ENCODE assay signal across 16 cellular contexts in the genomic region with DNA sequence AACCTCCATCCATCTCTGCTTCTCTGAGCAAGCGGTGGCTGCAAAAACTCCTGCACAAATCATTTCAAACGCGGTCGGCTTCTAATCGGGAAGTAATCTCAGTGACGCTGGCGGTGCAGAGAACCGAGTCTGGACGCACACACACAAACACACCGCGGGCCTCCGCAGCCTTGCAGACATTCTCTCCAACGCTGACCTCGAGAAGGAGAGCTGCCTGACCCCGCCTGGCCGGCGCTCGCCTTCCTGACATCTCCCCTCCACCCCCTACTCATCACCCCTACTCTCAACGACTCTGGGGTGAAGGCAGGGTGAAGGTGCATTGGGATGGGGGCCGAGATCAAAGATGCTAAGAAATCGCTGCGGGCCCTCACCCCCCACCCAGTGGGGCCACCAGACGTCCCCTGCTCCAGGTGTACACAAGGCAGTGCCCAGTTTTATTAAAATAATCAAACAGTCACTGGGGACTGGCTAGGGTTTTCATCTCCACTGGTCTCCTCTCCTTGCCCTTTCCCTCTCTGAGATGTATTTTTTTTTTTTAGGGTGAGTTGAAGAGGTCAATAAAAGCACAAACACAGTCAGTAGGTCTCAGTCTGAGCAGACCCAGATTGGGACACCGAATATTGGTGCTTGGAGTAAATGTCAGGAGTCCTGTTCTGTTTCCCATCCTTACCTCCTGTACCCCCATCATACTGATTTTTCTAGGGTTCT. TPM values are rescaled to one million over a fixed set of nuclear protein-coding genes. Genes with fewer than 3 reads are reported as not detected.
DNase-seq lines count a peak whose midpoint lies in the region; ATAC-seq and TF ChIP-seq lines count a peak whose summit lies in the region.
"Had no signal": no experiment of that assay in that cellular context is flagged by ENCODE, and none has a peak within 500 bp of the region (broad histone marks: within the 10 kb centered on the region; RNA-seq: fewer than 3 reads in every experiment).

No MANE protein-coding gene starts in this region.

- H3K27me3 ChIP-seq in right cardiac atrium (ENCODE audit: control insufficient read depth, insufficient read depth) (no peaks in the 10 kb centered on the region), upper lobe of right lung (peaks cover 90% of the 10 kb centered on the region)

- no TSS peak for BruUV-seq in Calu3 (replicated peaks; lab: Mats Ljungman, UMichigan)

- H3K36me3 ChIP-seq in upper lobe of right lung, result no peaks in the 10 kb centered on the region
- H3K36me3 ChIP-seq in mucosa of descending colon (ENCODE audit: low read depth), result no peaks in the 10 kb centered on the region
- H3K36me3 ChIP-seq: pancreas had no signal

- no peak overlapping the region for H3K4me3 Mint-ChIP-seq in activated T-helper 1 cell treated with anti-CD3 and anti-CD28 coated beads, Interleukin-12 subunit alpha, Interleukin-12 subunit beta, Interleukin-2, Interleukin-4 antibody, amounts not matched to agents 30 ng/mL and 10 ng/mL and 1 ng/mL, durations not matched to agents 14 hours and 24 hours and 36 hours
- H3K4me3 Mint-ChIP-seq in Calu3 (ENCODE audit: low read depth, unreplicated experiment), result no peak overlapping the region
- H3K4me3 Mint-ChIP-seq: activated B cell treated with CpG ODN at 0.5 μM for 24 hours had no signal

- H3K27ac Mint-ChIP-seq in activated T-helper 1 cell treated with anti-CD3 and anti-CD28 coated beads, Interleukin-12 subunit alpha, Interleukin-12 subunit beta, Interleukin-2, Interleukin-4 antibody, amounts not matched to agents 30 ng/mL and 10 ng/mL and 1 ng/mL, durations not matched to agents 14 hours and 24 hours and 36 hours, result peak overlapping the region; percentile 38
- no peak overlapping the region for H3K27ac Mint-ChIP-seq in Calu3 (ENCODE audit: unreplicated experiment)
- H3K27ac Mint-ChIP-seq: activated B cell treated with CpG ODN at 0.5 μM for 24 hours had no signal

- intact Hi-C loops in Right ventricle myocardium inferior (cut with DNase I) (loop anchor here (5.0 kb wide), 3 partner anchors 39 to 234 kb away; no protein-coding TSS in a partner anchor), left ventricle myocardium superior (cut with micrococcal nuclease) (no loop called here), right cardiac atrium (cut with DNase I) (loop anchor here in 2 of 4 donors (5.0 kb wide), 1 partner anchor 36 kb away; no protein-coding TSS in a partner anchor), upper lobe of right lung (cut with DNase I) (no loop called here), mucosa of descending colon (cut with DNase I, micrococcal nuclease) (no loop called here), Calu3 (cut with micrococcal nuclease; ENCODE audit: unreplicated experiment) (no loop called here)
- intact Hi-C loops in activated T-helper 1 cell treated with anti-CD3 and anti-CD28 coated beads, Interleukin-12 subunit alpha, Interleukin-12 subunit beta, Interleukin-2, Interleukin-4 antibody, amounts not matched to agents 30 ng/mL and 10 ng/mL and 1 ng/mL, durations not matched to agents 14 hours and 24 hours and 36 hours (cut with micrococcal nuclease), result loop anchor here (2.0 to 5.0 kb wide), 3 partner anchors 34 to 929 kb away; partner anchors contain the start of gene TBX3

- H3K27me3 Mint-ChIP-seq in activated T-helper 1 cell treated with anti-CD3 and anti-CD28 coated beads, Interleukin-12 subunit alpha, Interleukin-12 subunit beta, Interleukin-2, Interleukin-4 antibody, amounts not matched to agents 30 ng/mL and 10 ng/mL and 1 ng/mL, durations not matched to agents 14 hours and 24 hours and 36 hours (ENCODE audit: insufficient read depth), result peaks cover 92% of the 10 kb centered on the region
- peaks cover 20% of the 10 kb centered on the region for H3K27me3 Mint-ChIP-seq in Calu3 (ENCODE audit: unreplicated experiment)

- 11% methylated on average over 24 of the region's 24 CpGs for WGBS in right cardiac atrium

- CTCF ChIA-PET in Calu3 (lab: Charles Lee), result no interaction called here

- H3K4me1 Mint-ChIP-seq in activated T-helper 1 cell treated with anti-CD3 and anti-CD28 coated beads, Interleukin-12 subunit alpha, Interleukin-12 subunit beta, Interleukin-2, Interleukin-4 antibody, amounts not matched to agents 30 ng/mL and 10 ng/mL and 1 ng/mL, durations not matched to agents 14 hours and 24 hours and 36 hours (ENCODE audit: low read depth), result peaks cover 9% of the 10 kb centered on the region
- H3K4me1 Mint-ChIP-seq in Calu3 (ENCODE audit: low read depth, unreplicated experiment), result no peaks in the 10 kb centered on the region

- ATAC-seq in Right ventricle myocardium inferior, result no peak
- no peak for ATAC-seq in left ventricle myocardium superior
- ATAC-seq in right cardiac atrium, result no peak
- ATAC-seq in upper lobe of right lung, result no peak
- ATAC-seq in mucosa of descending colon, result no peak
- no peak for ATAC-seq in HG03280 (IDR thresholded peaks at IDR 0.05; ENCODE audit: unreplicated experiment)
- ATAC-seq: pancreas, SK-N-SH treated with all-trans-retinoic acid at 6 μM for 48 hours had no signal

- TF ChIP-seq CTCF in upper lobe of right lung (IDR thresholded peaks at IDR 0.05) (no peak), mucosa of descending colon (IDR thresholded peaks at IDR 0.05) (no peak), Calu3 (IDR thresholded peaks at IDR 0.05; ENCODE audit: unreplicated experiment) (no peak)

- H3K36me3 Mint-ChIP-seq in activated T-helper 1 cell treated with anti-CD3 and anti-CD28 coated beads, Interleukin-12 subunit alpha, Interleukin-12 subunit beta, Interleukin-2, Interleukin-4 antibody, amounts not matched to agents 30 ng/mL and 10 ng/mL and 1 ng/mL, durations not matched to agents 14 hours and 24 hours and 36 hours (ENCODE audit: low read depth), result peaks cover 3% of the 10 kb centered on the region
- H3K36me3 Mint-ChIP-seq in Calu3 (ENCODE audit: insufficient read depth, unreplicated experiment), result peaks cover 3% of the 10 kb centered on the region

- H3K4me1 ChIP-seq in right cardiac atrium (ENCODE audit: control insufficient read depth, insufficient read depth, low read length) (no peaks in the 10 kb centered on the region), upper lobe of right lung (no peaks in the 10 kb centered on the region), mucosa of descending colon (ENCODE audit: low read depth) (no peaks in the 10 kb centered on the region)
- H3K4me1 ChIP-seq: pancreas had no signal

- peak; percentile 68 for DNase-seq in Right ventricle myocardium inferior (ENCODE audit: missing footprints)
- no peak for DNase-seq in left ventricle myocardium superior
- DNase-seq in activated T-helper 1 cell treated with anti-CD3 and anti-CD28 coated beads, Interleukin-12 subunit alpha, Interleukin-12 subunit beta, Interleukin-2, Interleukin-4 antibody, amounts not matched to agents 30 ng/mL and 10 ng/mL and 1 ng/mL, durations not matched to agents 14 hours and 24 hours and 36 hours (ENCODE audit: low spot score), result no peak
- DNase-seq in right cardiac atrium, result peak in 1 of 3 donors; percentile 59
- no peak for DNase-seq in upper lobe of right lung
- no peak for DNase-seq in mucosa of descending colon
- no peak for DNase-seq in Calu3
- DNase-seq: activated B cell treated with CpG ODN at 0.5 μM for 24 hours, AML-193, cortex of kidney, NCI-H226, pancreas had no signal

- H3K27ac ChIP-seq in right cardiac atrium (ENCODE audit: low read length) (peak overlapping the region; percentile 91), upper lobe of right lung (peak overlapping the region; percentile 79)
- H3K27ac ChIP-seq: pancreas had no signal

- no peaks in the 10 kb centered on the region for H3K9me3 Mint-ChIP-seq in activated T-helper 1 cell treated with anti-CD3 and anti-CD28 coated beads, Interleukin-12 subunit alpha, Interleukin-12 subunit beta, Interleukin-2, Interleukin-4 antibody, amounts not matched to agents 30 ng/mL and 10 ng/mL and 1 ng/mL, durations not matched to agents 14 hours and 24 hours and 36 hours
- H3K9me3 Mint-ChIP-seq in Calu3 (ENCODE audit: low read depth, unreplicated experiment), result peaks cover 17% of the 10 kb centered on the region
- H3K9me3 Mint-ChIP-seq: activated B cell treated with CpG ODN at 0.5 μM for 24 hours had no signal

- peak overlapping the region; percentile 83 for H3K4me3 ChIP-seq in right cardiac atrium (ENCODE audit: low read length)
- peak overlapping the region; percentile 55 for H3K4me3 ChIP-seq in upper lobe of right lung
- no peak overlapping the region for H3K4me3 ChIP-seq in mucosa of descending colon
- H3K4me3 ChIP-seq: pancreas had no signal

- H3K9me3 ChIP-seq in right cardiac atrium (ENCODE audit: control insufficient read depth, low read length), result no peaks in the 10 kb centered on the region
- no peaks in the 10 kb centered on the region for H3K9me3 ChIP-seq in upper lobe of right lung
- H3K9me3 ChIP-seq in mucosa of descending colon, result no peaks in the 10 kb centered on the region
- H3K9me3 ChIP-seq: pancreas had no signal

RNA-seq across cellular contexts. Expression of gene TBX5, which starts 0.5 kb away (rescaled TPM):
- total RNA-seq in Right ventricle myocardium inferior, result 55.8 TPM
- total RNA-seq in left ventricle myocardium superior, result 73.5 TPM
- total RNA-seq in activated T-helper 1 cell treated with anti-CD3 and anti-CD28 coated beads, Interleukin-12 subunit alpha, Interleukin-12 subunit beta, Interleukin-2, Interleukin-4 antibody, amounts not matched to agents 30 ng/mL and 10 ng/mL and 1 ng/mL, durations not matched to agents 14 hours and 24 hours and 36 hours, result not detected in 2 replicates
- 100 to 1,000 TPM; 181 to 275 (median 191) TPM for total RNA-seq in right cardiac atrium
- 97.3 TPM for polyA plus RNA-seq in right cardiac atrium
- 22.3 TPM for total RNA-seq in upper lobe of right lung
- total RNA-seq in mucosa of descending colon, result not detected
- not detected in 2 replicates for total RNA-seq in Calu3 (2022)
- total RNA-seq: activated B cell treated with CpG ODN at 0.5 μM for 24 hours, mesenteric fat pad, OCI-LY7, pancreas had no signal

Comparison
In these comparisons a context has a peak if more than half of its experiments do, and no peak if none do; other contexts are left out.
1. intact Hi-C loops: an anchor here in Right ventricle myocardium inferior (5.0 kb wide) and activated T-helper 1 cell treated with anti-CD3 and anti-CD28 coated beads, Interleukin-12 subunit alpha, Interleukin-12 subunit beta, Interleukin-2, Interleukin-4 antibody, amounts not matched to agents 30 ng/mL and 10 ng/mL and 1 ng/mL, durations not matched to agents 14 hours and 24 hours and 36 hours (2.0 to 5.0 kb wide); none called in left ventricle myocardium superior, upper lobe of right lung, mucosa of descending colon and Calu3.
2. RNA of gene TBX5, which starts 0.5 kb away (total RNA-seq): 181 to 275 TPM in right cardiac atrium, 73.5 TPM in left ventricle myocardium superior (single experiment), 55.8 TPM in Right ventricle myocardium inferior (single experiment) and 22.3 TPM in upper lobe of right lung (single experiment); not detected in mucosa of descending colon, not detected in activated T-helper 1 cell treated with anti-CD3 and anti-CD28 coated beads, Interleukin-12 subunit alpha, Interleukin-12 subunit beta, Interleukin-2, Interleukin-4 antibody, amounts not matched to agents 30 ng/mL and 10 ng/mL and 1 ng/mL, durations not matched to agents 14 hours and 24 hours and 36 hours and not detected in Calu3; every median in the first group is over 10 times any median in the second.